In the genomic region with DNA sequence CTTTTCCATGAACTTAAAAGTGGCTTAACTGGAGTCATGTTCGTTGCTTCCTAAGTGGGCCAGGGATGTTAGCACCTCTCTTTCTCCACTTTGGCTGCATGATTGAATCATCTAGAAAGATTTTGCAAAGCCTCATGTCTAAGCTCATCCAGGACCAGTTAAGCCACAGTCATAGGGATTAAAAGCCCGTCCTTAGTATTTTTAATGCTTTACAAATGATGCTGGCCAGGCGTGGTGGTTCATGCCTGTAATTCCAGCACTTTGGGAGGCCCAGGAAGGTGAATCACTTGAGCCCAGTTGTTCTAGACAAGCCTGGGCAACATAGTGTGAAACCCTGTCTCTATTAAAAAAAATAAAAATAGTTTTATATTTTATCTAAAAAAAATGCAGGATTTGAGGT, we compare ENCODE assay signal across 18 cellular contexts.
DNase-seq lines count a peak whose midpoint lies in the region; ATAC-seq and TF ChIP-seq lines count a peak whose summit lies in the region.
"Had no signal": no experiment of that assay in that cellular context is flagged by ENCODE, and none has a peak within 500 bp of the region (broad histone marks: within the 10 kb centered on the region; RNA-seq: fewer than 3 reads in every experiment).

No MANE protein-coding gene starts in this region.

- no peaks in the 10 kb centered on the region for H3K4me1 Mint-ChIP-seq in stimulated activated naive CD8-positive, alpha-beta T cell treated with anti-CD3 and anti-CD28 coated beads, Interleukin-15, amount 100 ng/mL, for 72 hours
- H3K4me1 Mint-ChIP-seq: B cell had no signal

- DNase-seq in RWPE2 (ENCODE audit: low spot score): no peak
- peak; percentile 85 for DNase-seq in epithelial cell of esophagus (ENCODE audit: low read depth)
- peak; percentile 74 to 85 for DNase-seq in foreskin keratinocyte
- DNase-seq in stimulated activated naive CD8-positive, alpha-beta T cell treated with anti-CD3 and anti-CD28 coated beads, Interleukin-15, amount 100 ng/mL, for 72 hours: no peak
- DNase-seq in substantia nigra (lab: John Stamatoyannopoulos, UW): no peak
- no peak for DNase-seq in foreskin melanocyte
- DNase-seq: AML-193; Caco-2; Calu3; CD4-positive, alpha-beta T cell; CD8-positive, alpha-beta T cell; DMS79 treated with DMSO at 0.1 percent for 48 hours; GF-D8 had no signal

- no peaks in the 10 kb centered on the region for H3K36me3 ChIP-seq in RWPE2 (ENCODE audit: low read depth)
- H3K36me3 ChIP-seq: BLaER1 treated with 17β-estradiol and CSF1 and Interleukin-3, amounts not matched to agents 10 nM and 100 nM had no signal

- ATAC-seq in RWPE2 (ENCODE audit: low read depth) (peak; percentile 29; the same call in 1 of the 3 replicates), foreskin keratinocyte (peak; percentile 70)
- no peak for ATAC-seq in stimulated activated naive CD8-positive, alpha-beta T cell treated with anti-CD3 and anti-CD28 coated beads, Interleukin-15, amount 100 ng/mL, for 72 hours
- ATAC-seq: A549; CD8-positive, alpha-beta T cell had no signal

- no peak overlapping the region for H3K4me3 Mint-ChIP-seq in stimulated activated naive CD8-positive, alpha-beta T cell treated with anti-CD3 and anti-CD28 coated beads, Interleukin-15, amount 100 ng/mL, for 72 hours
- H3K4me3 Mint-ChIP-seq: B cell; CD4-positive, alpha-beta T cell; CD8-positive, alpha-beta T cell had no signal

- TF ChIP-seq CTCF in RWPE2 (IDR thresholded peaks at IDR 0.05; ENCODE audit: poor library complexity, severe bottlenecking) (no peak), epithelial cell of esophagus (IDR thresholded peaks at IDR 0.05; ENCODE audit: insufficient read depth, low read depth, low read length, missing control alignments) (no peak), foreskin keratinocyte (conservative IDR thresholded peaks at IDR 0.05) (no peak)

- H3K27me3 Mint-ChIP-seq in stimulated activated naive CD8-positive, alpha-beta T cell treated with anti-CD3 and anti-CD28 coated beads, Interleukin-15, amount 100 ng/mL, for 72 hours: no peaks in the 10 kb centered on the region
- H3K27me3 Mint-ChIP-seq: B cell; CD4-positive, alpha-beta T cell had no signal

- no peak overlapping the region for H3K4me3 ChIP-seq in RWPE2 (ENCODE audit: severe bottlenecking)
- H3K4me3 ChIP-seq in epithelial cell of esophagus (ENCODE audit: low read length): no peak overlapping the region
- H3K4me3 ChIP-seq: A549; BLaER1 treated with 17β-estradiol and CSF1 and Interleukin-3, amounts not matched to agents 10 nM and 100 nM had no signal

- no peak overlapping the region for H3K27ac Mint-ChIP-seq in stimulated activated naive CD8-positive, alpha-beta T cell treated with anti-CD3 and anti-CD28 coated beads, Interleukin-15, amount 100 ng/mL, for 72 hours
- H3K27ac Mint-ChIP-seq: B cell; CD4-positive, alpha-beta T cell; CD8-positive, alpha-beta T cell had no signal

- peaks cover 0 to 7% of the 10 kb centered on the region in 2 donors for H3K9me3 Mint-ChIP-seq in stimulated activated naive CD8-positive, alpha-beta T cell treated with anti-CD3 and anti-CD28 coated beads, Interleukin-15, amount 100 ng/mL, for 72 hours
- H3K9me3 Mint-ChIP-seq: CD4-positive, alpha-beta T cell; CD8-positive, alpha-beta T cell had no signal

- no peaks in the 10 kb centered on the region for H3K27me3 ChIP-seq in RWPE2 (ENCODE audit: insufficient read depth, poor library complexity, severe bottlenecking)
- H3K27me3 ChIP-seq in foreskin keratinocyte: no peaks in the 10 kb centered on the region
- H3K27me3 ChIP-seq: BLaER1 treated with 17β-estradiol and CSF1 and Interleukin-3, amounts not matched to agents 10 nM and 100 nM had no signal

- H3K4me1 ChIP-seq in RWPE2 (ENCODE audit: insufficient read depth, poor library complexity, severe bottlenecking) (no peaks in the 10 kb centered on the region), foreskin keratinocyte (no peaks in the 10 kb centered on the region)
- H3K4me1 ChIP-seq: A549; BLaER1 treated with 17β-estradiol and CSF1 and Interleukin-3, amounts not matched to agents 10 nM and 100 nM; Caco-2 had no signal

- peak overlapping the region; percentile 43 for H3K27ac ChIP-seq in RWPE2 (ENCODE audit: poor library complexity, severe bottlenecking)
- H3K27ac ChIP-seq in foreskin keratinocyte: no peak overlapping the region
- no peak overlapping the region for H3K27ac ChIP-seq in substantia nigra (ENCODE audit: low read depth, low read length, poor library complexity, severe bottlenecking)
- H3K27ac ChIP-seq: 22Rv1; A549; BLaER1 treated with 17β-estradiol and CSF1 and Interleukin-3, amounts not matched to agents 10 nM and 100 nM; C4-2B had no signal

- no peaks in the 10 kb centered on the region for H3K9me3 ChIP-seq in RWPE2 (ENCODE audit: severe bottlenecking)
- H3K9me3 ChIP-seq: A549; BLaER1 treated with 17β-estradiol and CSF1 and Interleukin-3, amounts not matched to agents 10 nM and 100 nM; Caco-2 had no signal

Comparison
In these comparisons a context has a peak if more than half of its experiments do, and no peak if none do; other contexts are left out.
1. DNase-seq: peak in epithelial cell of esophagus (single experiment) and foreskin keratinocyte (2 of 2); none in RWPE2 (single experiment), stimulated activated naive CD8-positive, alpha-beta T cell treated with anti-CD3 and anti-CD28 coated beads, Interleukin-15, amount 100 ng/mL, for 72 hours (0 of 2), substantia nigra (0 of 49) and foreskin melanocyte (single experiment).